In genomic region chr18:59551902-59552635, GRCh38 we compare ENCODE assay signal across 19 cellular contexts.
"Had no signal": no experiment of that assay in that cellular context is flagged by ENCODE, and none has a peak within 500 bp of the region (broad histone marks: within the 10 kb centered on the region; RNA-seq: fewer than 3 reads in every experiment).

No MANE protein-coding gene starts in this region.

- H3K36me3 ChIP-seq: pancreas, right lobe of liver, thyroid gland had no signal

- H3K27me3 ChIP-seq: hepatocyte, pancreas, right lobe of liver, thyroid gland had no signal

- H3K4me1 ChIP-seq: pancreas, right lobe of liver had no signal

- DNase-seq: activated CD4-positive, alpha-beta T cell treated with anti-CD3 and anti-CD28 coated beads for 1 hour; activated CD4-positive, alpha-beta T cell treated with anti-CD3 and anti-CD28 coated beads, Interleukin-2, amount 50 U/mL, for 1 hour; activated CD8-positive, alpha-beta T cell treated with anti-CD3 and anti-CD28 coated beads, Interleukin-2, amount 10 ng/mL, durations not matched to agents 7 days and 5 days; activated gamma-delta T cell; activated naive CD4-positive, alpha-beta T cell treated with anti-CD3 and anti-CD28 coated beads, Interleukin-2, amount 50 U/mL, for 16 hours; activated naive CD8-positive, alpha-beta T cell treated with anti-CD3 and anti-CD28 coated beads, Interleukin-2, amount 50 U/mL, for 24 hours; anterior cingulate cortex; dorsolateral prefrontal cortex; effector memory CD8-positive, alpha-beta T cell; foreskin fibroblast; immature natural killer cell; nephron progenitor cell; pancreas; right lobe of liver; stimulated activated CD4-positive, alpha-beta T cell treated with anti-CD3 and anti-CD28 coated beads, Interleukin-1b, Interleukin-23, amount 100 ng/mL, for 48 hours; substantia nigra; thyroid gland had no signal

- H3K9me3 ChIP-seq: pancreas, right lobe of liver, thyroid gland had no signal

- H3K4me3 ChIP-seq: dorsolateral prefrontal cortex, hepatocyte, pancreas, right lobe of liver, skin epidermis, thyroid gland had no signal

- H3K27ac ChIP-seq: dorsolateral prefrontal cortex, hepatocyte, pancreas, right lobe of liver, skin epidermis, thyroid gland had no signal

- ATAC-seq: activated CD8-positive, alpha-beta T cell treated with anti-CD3 and anti-CD28 coated beads, Interleukin-2, amount 10 ng/mL, durations not matched to agents 7 days and 5 days; activated naive CD8-positive, alpha-beta T cell treated with anti-CD3 and anti-CD28 coated beads, Interleukin-2, amount 50 U/mL, for 24 hours; effector memory CD8-positive, alpha-beta T cell; pancreas; right lobe of liver had no signal
